ENCODE assay signal across 8 cellular contexts in genomic region chr18:45197526-45197970, GRCh38.
DNase-seq lines count a peak whose midpoint lies in the region; ATAC-seq, FAIRE-seq and TF ChIP-seq lines count a peak whose summit lies in the region.

No MANE protein-coding gene starts in this region.

- no peak overlapping the region for H3K27ac ChIP-seq in stomach
- no peak overlapping the region for H3K27ac ChIP-seq in pancreas

- no peak for TF ChIP-seq POLR2A in stomach (IDR thresholded peaks at IDR 0.05)

- H3K9me3 ChIP-seq in stomach (no peaks in the 10 kb centered on the region), pancreas (no peaks in the 10 kb centered on the region)

- POLR2A ChIA-PET in GM10248 (lab: Yijun Ruan, JAX) = no interaction called here

- H3K36me3 ChIP-seq in stomach (no peaks in the 10 kb centered on the region), pancreas (no peaks in the 10 kb centered on the region)

- intact Hi-C loops in stomach (cut with DNase I; ENCODE audit: low total_unique reads) (no loop called here), pancreas (cut with DNase I) (no loop called here), cardiac septum (cut with DNase I) (no loop called here)

- H3K4me3 ChIP-seq in stomach (no peak overlapping the region), pancreas (no peak overlapping the region)

- CTCF ChIA-PET in GM10248 (lab: Yijun Ruan, JAX) = interaction anchor here (1.0 to 3.1 kb wide), 4 partner anchors 8 to 91 kb away, joined by 3 to 33 read pairs (median 3); no protein-coding TSS in a partner anchor

- no peak for FAIRE-seq in pancreas (lab: Jason Lieb, UNC)

- H3K4me1 ChIP-seq in stomach (no peaks in the 10 kb centered on the region), pancreas (no peaks in the 10 kb centered on the region)

- DNase-seq in GM10248 (ENCODE audit: extremely low spot score) (peak; percentile 39), GM20000 (ENCODE audit: low spot score) (peak; percentile 58), fibroblast of peridontal ligament (ENCODE audit: extremely low read depth) (peak; percentile 93), stomach (no peak), germinal center (ENCODE audit: low spot score) (no peak), pancreas (no peak), cardiac septum (ENCODE audit: low spot score) (no peak)

- no peak for TF ChIP-seq EP300 in stomach (IDR thresholded peaks at IDR 0.05)

- ATAC-seq in HG03457 (IDR thresholded peaks at IDR 0.05; ENCODE audit: unreplicated experiment) = peak; percentile 98
- no peak for ATAC-seq in pancreas

- 77 to 89% (median 85%) methylated on average over 5 of the region's 5 CpGs for WGBS in stomach, 5 donors
- 88 to 95% methylated on average over 5 of the region's 5 CpGs for WGBS in pancreas, 2 donors

- H3K27me3 ChIP-seq in stomach (no peaks in the 10 kb centered on the region), pancreas (no peaks in the 10 kb centered on the region)

- TF ChIP-seq CTCF in GM10248 (IDR thresholded peaks at IDR 0.05; ENCODE audit: control extremely low read depth, extremely low read depth, low read depth, missing control alignments) (no peak), GM20000 (IDR thresholded peaks at IDR 0.05; ENCODE audit: extremely low read depth, missing control alignments) (no peak), stomach (IDR thresholded peaks at IDR 0.05) (no peak), pancreas (IDR thresholded peaks at IDR 0.05) (no peak)

Comparison
In these comparisons a context has a peak if more than half of its experiments do, and no peak if none do; other contexts are left out.
1. DNase-seq: peak in GM10248 (single experiment), GM20000 (single experiment) and fibroblast of peridontal ligament (single experiment); none in stomach (single experiment), germinal center (single experiment), pancreas (0 of 6) and cardiac septum (single experiment).